In the genomic region with DNA sequence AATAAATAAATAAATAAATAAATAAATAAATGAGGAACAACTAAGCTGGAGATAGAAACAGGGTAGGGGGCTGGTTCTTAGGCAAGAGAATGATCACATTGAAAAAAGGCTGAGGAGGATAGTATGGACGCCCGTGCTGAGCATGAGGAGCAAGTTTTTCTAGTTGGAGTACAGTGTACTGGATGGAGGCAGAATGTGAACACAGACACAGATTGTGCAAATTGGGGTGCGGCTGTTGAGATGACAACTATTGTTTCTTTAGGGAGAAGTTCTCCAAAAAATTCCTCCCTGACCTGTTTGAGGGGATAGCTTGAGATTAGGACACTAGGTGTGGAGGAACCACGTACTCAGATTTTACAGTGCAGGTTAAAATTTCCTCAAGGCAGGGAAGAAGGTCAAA, we compare ENCODE assay signal across 19 cellular contexts. TPM values are rescaled to one million over a fixed set of nuclear protein-coding genes. Genes with fewer than 3 reads are reported as not detected.
DNase-seq lines count a peak whose midpoint lies in the region; ATAC-seq and TF ChIP-seq lines count a peak whose summit lies in the region.
"Had no signal": no experiment of that assay in that cellular context is flagged by ENCODE, and none has a peak within 500 bp of the region (broad histone marks: within the 10 kb centered on the region; RNA-seq: fewer than 3 reads in every experiment).

No MANE protein-coding gene starts in this region.

- TF ChIP-seq CTCF in esophagus squamous epithelium (IDR thresholded peaks at IDR 0.05) (no peak), upper lobe of left lung (IDR thresholded peaks at IDR 0.05) (no peak), GM13976 (IDR thresholded peaks at IDR 0.05; ENCODE audit: borderline replicate concordance, control extremely low read depth, extremely low read depth, insufficient read depth, missing control alignments) (no peak)

- intact Hi-C loops in activated CD4-positive, alpha-beta memory T cell treated with anti-CD3 and anti-CD28 coated beads for 36 hours (cut with micrococcal nuclease): loop anchor here (5.0 kb wide), 4 partner anchors 243 to 1573 kb away; partner anchors contain the start of genes CSRNP2, LETMD1 and SLC11A2
- intact Hi-C loops in esophagus squamous epithelium (cut with DNase I): no loop called here

- CTCF ChIA-PET in activated CD4-positive, alpha-beta memory T cell treated with anti-CD3 and anti-CD28 coated beads for 36 hours (lab: Charles Lee): interaction anchor here (3.2 kb wide), 1 partner anchor 16 kb away, joined by 17 read pairs; no protein-coding TSS in a partner anchor

- no peaks in the 10 kb centered on the region for H3K9me3 Mint-ChIP-seq in activated naive CD4-positive, alpha-beta T cell treated with anti-CD3 and anti-CD28 coated beads, Interleukin-2, amount 50 U/mL, for 24 hours
- no peaks in the 10 kb centered on the region for H3K9me3 Mint-ChIP-seq in activated CD4-positive, alpha-beta memory T cell treated with anti-CD3 and anti-CD28 coated beads for 36 hours

- TF ChIP-seq EP300 in upper lobe of left lung (IDR thresholded peaks at IDR 0.05): no peak

- no peaks in the 10 kb centered on the region for H3K36me3 ChIP-seq in esophagus squamous epithelium
- H3K36me3 ChIP-seq in upper lobe of left lung: no peaks in the 10 kb centered on the region
- H3K36me3 ChIP-seq: right atrium auricular region had no signal

- H3K27me3 ChIP-seq in esophagus squamous epithelium (no peaks in the 10 kb centered on the region), upper lobe of left lung (no peaks in the 10 kb centered on the region)
- H3K27me3 ChIP-seq: right atrium auricular region had no signal

- no peak for DNase-seq in activated naive CD4-positive, alpha-beta T cell treated with Interleukin-2 at 50 U/mL for 16 hours
- DNase-seq in activated CD4-positive, alpha-beta memory T cell treated with anti-CD3 and anti-CD28 coated beads for 36 hours: no peak
- DNase-seq in esophagus squamous epithelium (lab: John Stamatoyannopoulos, UW): no peak
- peak in 1 of 2 donors; percentile 53 for DNase-seq in upper lobe of left lung
- no peak for DNase-seq in anterior cingulate cortex (lab: John Stamatoyannopoulos, UW)
- no peak for DNase-seq in GM13976 (ENCODE audit: low spot score)
- no peak for DNase-seq in NCI-H774 (lab: John Stamatoyannopoulos, UW)
- DNase-seq: activated CD4-positive, CD25-positive, alpha-beta regulatory T cell treated with anti-CD3 and anti-CD28 coated beads, Interleukin-2, amount 50 U/mL, for 72 hours; activated effector memory CD4-positive, alpha-beta T cell treated with anti-CD3 and anti-CD28 coated beads, Interleukin-2, amount 50 U/mL, for 16 hours; AML-193; DMS79; GM23248; NCI-H748 treated with DMSO at 0.1 percent for 48 hours; stimulated activated CD4-positive, alpha-beta T cell treated with anti-CD3 and anti-CD28 coated beads, Interleukin-4, amount 100 ng/mL, for 1 hour; SW 1271 had no signal

- no peaks in the 10 kb centered on the region for H3K9me3 ChIP-seq in esophagus squamous epithelium
- H3K9me3 ChIP-seq in upper lobe of left lung: no peaks in the 10 kb centered on the region
- H3K9me3 ChIP-seq: right atrium auricular region had no signal

- peak overlapping the region; percentile 79 for H3K4me3 Mint-ChIP-seq in activated naive CD4-positive, alpha-beta T cell treated with anti-CD3 and anti-CD28 coated beads, Interleukin-2, amount 50 U/mL, for 24 hours
- peak overlapping the region; percentile 44 for H3K4me3 Mint-ChIP-seq in activated CD4-positive, alpha-beta memory T cell treated with anti-CD3 and anti-CD28 coated beads for 36 hours

- WGBS in esophagus squamous epithelium, 2 donors: 51 to 66% methylated on average over 4 of the region's 4 CpGs
- WGBS in upper lobe of left lung, 2 donors: 27 to 76% methylated on average over 4 of the region's 4 CpGs

- peaks cover 9% of the 10 kb centered on the region for H3K36me3 Mint-ChIP-seq in activated naive CD4-positive, alpha-beta T cell treated with anti-CD3 and anti-CD28 coated beads, Interleukin-2, amount 50 U/mL, for 24 hours
- H3K36me3 Mint-ChIP-seq in activated CD4-positive, alpha-beta memory T cell treated with anti-CD3 and anti-CD28 coated beads for 36 hours: peaks cover 26% of the 10 kb centered on the region

- H3K27me3 Mint-ChIP-seq in activated naive CD4-positive, alpha-beta T cell treated with anti-CD3 and anti-CD28 coated beads, Interleukin-2, amount 50 U/mL, for 24 hours: no peaks in the 10 kb centered on the region
- no peaks in the 10 kb centered on the region for H3K27me3 Mint-ChIP-seq in activated CD4-positive, alpha-beta memory T cell treated with anti-CD3 and anti-CD28 coated beads for 36 hours

- ATAC-seq in upper lobe of left lung (ENCODE audit: low FRiP score in 2 of 2): no peak

- POLR2A ChIA-PET in activated CD4-positive, alpha-beta memory T cell treated with anti-CD3 and anti-CD28 coated beads for 36 hours (lab: Charles Lee): no interaction called here

- peak overlapping the region; percentile 94 for H3K27ac Mint-ChIP-seq in activated naive CD4-positive, alpha-beta T cell treated with anti-CD3 and anti-CD28 coated beads, Interleukin-2, amount 50 U/mL, for 24 hours
- peak overlapping the region; percentile 69 for H3K27ac Mint-ChIP-seq in activated CD4-positive, alpha-beta memory T cell treated with anti-CD3 and anti-CD28 coated beads for 36 hours

- peak overlapping the region; percentile 65 to 90 (median 76) for H3K27ac ChIP-seq in esophagus squamous epithelium
- peak overlapping the region in 3 of 4 donors; percentile 87 to 94 (median 94) for H3K27ac ChIP-seq in upper lobe of left lung
- H3K27ac ChIP-seq: GM23248, right atrium auricular region had no signal

- H3K4me1 ChIP-seq in esophagus squamous epithelium (peaks cover 45 to 84% (median 50%) of the 10 kb centered on the region in 3 donors), upper lobe of left lung (peaks cover 29 to 67% (median 63%) of the 10 kb centered on the region in 4 donors)
- H3K4me1 ChIP-seq: right atrium auricular region had no signal

- H3K4me1 Mint-ChIP-seq in activated naive CD4-positive, alpha-beta T cell treated with anti-CD3 and anti-CD28 coated beads, Interleukin-2, amount 50 U/mL, for 24 hours: peaks cover 93% of the 10 kb centered on the region
- H3K4me1 Mint-ChIP-seq in activated CD4-positive, alpha-beta memory T cell treated with anti-CD3 and anti-CD28 coated beads for 36 hours (ENCODE audit: low read depth): peaks cover 79% of the 10 kb centered on the region

- in situ Hi-C loops in GM13976 (cut with MboI; ENCODE audit: low sequenced_read_pairs, unreplicated experiment): no loop called here

- no peak overlapping the region for H3K4me3 ChIP-seq in esophagus squamous epithelium
- no peak overlapping the region for H3K4me3 ChIP-seq in upper lobe of left lung
- H3K4me3 ChIP-seq: GM23248, right atrium auricular region had no signal

- TF ChIP-seq POLR2A in esophagus squamous epithelium (IDR thresholded peaks at IDR 0.05): no peak
- no peak for TF ChIP-seq POLR2A in upper lobe of left lung (IDR thresholded peaks at IDR 0.05)

RNA-seq across cellular contexts. Expression of gene BIN2, which starts 1.0 kb away (rescaled TPM):
- total RNA-seq in activated CD4-positive, alpha-beta memory T cell treated with anti-CD3 and anti-CD28 coated beads for 36 hours: 10 to 100 TPM; 59.1 to 64.6 TPM
- total RNA-seq in esophagus squamous epithelium: 1 to 10 TPM; 1.7 to 5.5 (median 3.3) TPM
- total RNA-seq in upper lobe of left lung: 10 to 100 TPM; 16.5 to 54.5 (median 30.6) TPM
- total RNA-seq: GM23248 had no signal

RNA-seq across cellular contexts. Expression of gene CELA1, which starts 21.5 kb away (rescaled TPM):
- total RNA-seq in activated CD4-positive, alpha-beta memory T cell treated with anti-CD3 and anti-CD28 coated beads for 36 hours: under 1 TPM in 1 of 2 experiments, not detected in 1; 0.24 TPM
- total RNA-seq in esophagus squamous epithelium (not detected), upper lobe of left lung (not detected)
- total RNA-seq: GM23248, liver, right atrium auricular region, ureter had no signal

RNA-seq across cellular contexts. Expression of gene SMAGP, which starts 54.7 kb away (rescaled TPM):
- under 1 TPM; 0.55 to 0.73 TPM for total RNA-seq in activated CD4-positive, alpha-beta memory T cell treated with anti-CD3 and anti-CD28 coated beads for 36 hours
- total RNA-seq in esophagus squamous epithelium (100 to 1,000 TPM in 3 of 4 donors, 10 to 100 TPM in 1; 97.8 to 169 (median 124) TPM), upper lobe of left lung (10 to 100 TPM; 25.1 to 58.2 (median 28.8) TPM)

Comparison
In these comparisons a context has a peak if more than half of its experiments do, and no peak if none do; other contexts are left out.
1. RNA of gene SMAGP, which starts 54.7 kb away (total RNA-seq): 97.8 to 169 TPM in esophagus squamous epithelium and 25.1 to 58.2 TPM in upper lobe of left lung; 0.55 to 0.73 TPM in activated CD4-positive, alpha-beta memory T cell treated with anti-CD3 and anti-CD28 coated beads for 36 hours; every median in the first group is over 10 times any median in the second.